8 cellular contexts compared by ENCODE assay signal in genomic region chr1:61049850-61050540, GRCh38. TPM values are rescaled to one million over a fixed set of nuclear protein-coding genes. Genes with fewer than 3 reads are reported as not detected.
DNase-seq lines count a peak whose midpoint lies in the region; TF ChIP-seq lines count a peak whose summit lies in the region.

No MANE protein-coding gene starts in this region.

- H3K79me2 ChIP-seq in SU-DHL-6 (ENCODE audit: insufficient read depth, low read length) (no peaks in the 10 kb centered on the region), parathyroid adenoma (no peaks in the 10 kb centered on the region)

- no peak for TF ChIP-seq POLR2A in NB4 (IDR thresholded peaks at IDR 0.05; ENCODE audit: extremely low read depth, insufficient read length)
- peak in 1 of 2 donors; percentile 67 for TF ChIP-seq POLR2A in thyroid gland (IDR thresholded peaks at IDR 0.05)

- H3K9me2 ChIP-seq in SU-DHL-6 (replicated peaks; ENCODE audit: insufficient read depth, low read length): no peaks in the 10 kb centered on the region

- TF ChIP-seq CTCF in NB4 (IDR thresholded peaks at IDR 0.05; ENCODE audit: low read depth, low read length) (peak; percentile 84), SU-DHL-6 (IDR thresholded peaks at IDR 0.05; ENCODE audit: insufficient read depth, low read length, poor library complexity, severe bottlenecking) (peak; percentile 89), cardiac muscle cell (IDR thresholded peaks at IDR 0.05; ENCODE audit: low read depth, low read length) (peak; percentile 94), parathyroid adenoma (IDR thresholded peaks at IDR 0.05) (peak; percentile 88), thyroid gland (IDR thresholded peaks at IDR 0.05) (peak; percentile 92 to 98 (median 97))

- peak overlapping the region; percentile 99 for H2AFZ ChIP-seq in SU-DHL-6 (ENCODE audit: low read depth, low read length, severe bottlenecking)
- H2AFZ ChIP-seq in parathyroid adenoma: peak overlapping the region; percentile 70

- H3K27me3 ChIP-seq in SU-DHL-6 (ENCODE audit: low read length): no peaks in the 10 kb centered on the region
- peaks cover 52% of the 10 kb centered on the region for H3K27me3 ChIP-seq in cardiac muscle cell
- H3K27me3 ChIP-seq in parathyroid adenoma (ENCODE audit: control insufficient read depth, insufficient read depth, low read length): no peaks in the 10 kb centered on the region
- H3K27me3 ChIP-seq in thyroid gland: no peaks in the 10 kb centered on the region

- H3K9ac ChIP-seq in SU-DHL-6 (ENCODE audit: low read length) (peak overlapping the region; percentile 60), parathyroid adenoma (peak overlapping the region; percentile 87)

- H3K4me3 ChIP-seq in NB4 (ENCODE audit: low read depth, low read length) (no peak overlapping the region), SU-DHL-6 (ENCODE audit: insufficient read depth, low read length, poor library complexity, severe bottlenecking) (peak overlapping the region; percentile 69), cardiac muscle cell (peak overlapping the region; percentile 85), parathyroid adenoma (ENCODE audit: low read depth, low read length) (peak overlapping the region; percentile 86), thyroid gland (replicated peaks in 1 of 3) (peak overlapping the region; percentile 85 to 91 (median 87))

- H3K36me3 ChIP-seq in SU-DHL-6 (ENCODE audit: low read length) (no peaks in the 10 kb centered on the region), cardiac muscle cell (no peaks in the 10 kb centered on the region), parathyroid adenoma (ENCODE audit: control insufficient read depth, insufficient read depth, low read length) (no peaks in the 10 kb centered on the region), thyroid gland (no peaks in the 10 kb centered on the region)

- H3K4me2 ChIP-seq in SU-DHL-6 (ENCODE audit: low read depth, low read length, poor library complexity, severe bottlenecking) (peak overlapping the region; percentile 72), parathyroid adenoma (ENCODE audit: low read length) (peak overlapping the region; percentile 98)

- H4K20me1 ChIP-seq in SU-DHL-6 (ENCODE audit: low read depth, low read length): no peaks in the 10 kb centered on the region

- peaks cover 6% of the 10 kb centered on the region; the same call in 1 of the 2 replicates for H3F3A ChIP-seq in SU-DHL-6 (ENCODE audit: insufficient read depth)

- DNase-seq in Daoy (ENCODE audit: low read depth) (peak; percentile 88), HCEC 1CT (peak; percentile 66), NB4 (ENCODE audit: low read depth) (peak; percentile 72), cardiac muscle cell (ENCODE audit: low read depth in 1 of 2, low spot score in 1 of 2) (peak; percentile 92), thyroid gland (peak; percentile 94 to 97)
- peak; percentile 79 for DNase-seq in activated naive CD8-positive, alpha-beta T cell treated with anti-CD3 and anti-CD28 coated beads, Interleukin-2, amount 50 U/mL, for 16 hours (ENCODE audit: low read depth, low spot score)

- intact Hi-C loops in thyroid gland (cut with DNase I): loop anchor here (5.0 kb wide), 2 partner anchors 287 to 402 kb away; no protein-coding TSS in a partner anchor

- H3K27ac ChIP-seq in SU-DHL-6 (ENCODE audit: low read depth, low read length) (no peak overlapping the region), cardiac muscle cell (peak overlapping the region; percentile 2), parathyroid adenoma (peak overlapping the region; percentile 95), thyroid gland (peak overlapping the region; percentile 96 to 99 (median 98))

- H3K4me1 ChIP-seq in cardiac muscle cell (ENCODE audit: low read depth) (peaks cover 28% of the 10 kb centered on the region), parathyroid adenoma (peaks cover 2% of the 10 kb centered on the region), thyroid gland (peaks cover 30 to 40% of the 10 kb centered on the region in 2 donors)

- H3K9me3 ChIP-seq in SU-DHL-6 (ENCODE audit: insufficient read depth, low read length) (no peaks in the 10 kb centered on the region), cardiac muscle cell (ENCODE audit: low read depth) (no peaks in the 10 kb centered on the region), parathyroid adenoma (ENCODE audit: control insufficient read depth, low read length) (no peaks in the 10 kb centered on the region), thyroid gland (no peaks in the 10 kb centered on the region)

- 0 to 1% methylated on average over 24 of the region's 48 CpGs for WGBS in thyroid gland, 2 donors

RNA-seq across cellular contexts. Expression of gene NFIA, which starts 32.4 kb away (rescaled TPM):
- total RNA-seq in Daoy (2014; rRNA removed; shearing (Covaris generic)): 3.4 and 5.0 TPM in 2 replicates
- total RNA-seq in cardiac muscle cell: 12.0 and 14.9 TPM in 2 replicates
- polyA plus RNA-seq in cardiac muscle cell: 10.1 and 18.3 TPM in 2 replicates
- 100 to 1,000 TPM; 105 to 149 (median 118) TPM for total RNA-seq in thyroid gland
